1 cellular context compared by ENCODE assay signal in the genomic region with DNA sequence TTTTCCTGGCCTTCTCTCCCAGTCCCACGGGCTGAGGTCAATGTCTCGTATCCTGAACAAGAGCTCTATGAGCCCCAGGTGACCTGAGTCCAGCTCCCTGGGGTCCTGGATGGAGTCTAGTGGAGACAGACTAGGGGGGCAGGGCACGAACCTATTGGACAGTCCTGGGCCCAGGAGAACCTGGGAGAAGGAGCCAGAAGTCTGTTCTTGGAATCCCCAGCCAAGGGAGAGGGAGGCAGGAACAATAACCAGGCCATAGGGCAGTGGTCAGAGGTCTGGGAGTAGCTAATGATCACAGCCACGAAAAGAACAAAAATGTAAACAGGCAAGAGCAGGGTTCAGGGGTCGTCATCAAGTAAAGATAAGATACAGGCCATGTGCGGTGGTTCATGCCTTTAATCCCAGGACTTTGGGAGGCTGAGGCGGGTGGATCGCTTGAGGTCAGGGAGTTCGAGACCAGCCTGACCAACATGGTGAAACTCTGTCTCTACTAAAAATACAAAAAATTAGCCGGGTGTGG.
TF ChIP-seq lines count a peak whose summit lies in the region.

No MANE protein-coding gene starts in this region.

TF ChIP-seq in IMR-90, 13 proteins besides CTCF, POLR2A, EP300 and RAD21 (continued from another document):
- TF ChIP-seq USF2 (IDR thresholded peaks at IDR 0.05; ENCODE audit: low read depth, low read length) (no peak), MAZ (IDR thresholded peaks at IDR 0.05; ENCODE audit: borderline replicate concordance, low read depth, low read length) (no peak), BHLHE40 (IDR thresholded peaks at IDR 0.05; ENCODE audit: low read depth, low read length) (no peak), CHD1 (IDR thresholded peaks at IDR 0.05; ENCODE audit: low read depth, low read length) (no peak), NFE2L2 (IDR thresholded peaks at IDR 0.05; ENCODE audit: low read depth, low read length) (no peak)
- TF ChIP-seq, protein P1, sequence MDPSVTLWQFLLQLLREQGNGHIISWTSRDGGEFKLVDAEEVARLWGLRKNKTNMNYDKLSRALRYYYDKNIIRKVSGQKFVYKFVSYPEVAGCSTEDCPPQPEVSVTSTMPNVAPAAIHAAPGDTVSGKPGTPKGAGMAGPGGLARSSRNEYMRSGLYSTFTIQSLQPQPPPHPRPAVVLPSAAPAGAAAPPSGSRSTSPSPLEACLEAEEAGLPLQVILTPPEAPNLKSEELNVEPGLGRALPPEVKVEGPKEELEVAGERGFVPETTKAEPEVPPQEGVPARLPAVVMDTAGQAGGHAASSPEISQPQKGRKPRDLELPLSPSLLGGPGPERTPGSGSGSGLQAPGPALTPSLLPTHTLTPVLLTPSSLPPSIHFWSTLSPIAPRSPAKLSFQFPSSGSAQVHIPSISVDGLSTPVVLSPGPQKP (IDR thresholded peaks at IDR 0.05; ENCODE audit: borderline replicate concordance, low read depth, low read length): no peak
TF ChIP-seq in IMR-90: peak in this region for 0.
